1 cellular context compared by ENCODE assay signal in genomic region chr7:25856056-25856780, GRCh38.
A peak's percentile ranks its signal among the peaks of the same experiment; 100 is the strongest.
TF ChIP-seq lines count a peak whose summit lies in the region.

No MANE protein-coding gene starts in this region.

TF ChIP-seq in K562, 482 proteins besides CTCF, POLR2A, EP300 and RAD21 (continued from another document and continues in another):
- TF ChIP-seq DLX4 (CRISPR knock-in tag; IDR thresholded peaks at IDR 0.05) (no peak), ZNF699 (CRISPR knock-in tag; IDR thresholded peaks at IDR 0.05; ENCODE audit: insufficient replicate concordance) (no peak), ARNT (IDR thresholded peaks at IDR 0.05) (peak in 1 of 2 experiments; percentile 14; a peak in 1 of 4 replicates), CEBPB (tag; IDR thresholded peaks at IDR 0.05) (no peak), PBX2 (CRISPR knock-in tag; IDR thresholded peaks at IDR 0.05; ENCODE audit: low read depth) (no peak), PBX2 (tag; conservative IDR thresholded peaks at IDR 0.05; ENCODE audit: low read depth) (no peak), PML (IDR thresholded peaks at IDR 0.05; ENCODE audit: low read length) (peak; percentile 40; the same call in 1 of the 2 replicates), NFATC3 (IDR thresholded peaks at IDR 0.05) (peak; percentile 73; the same call in 1 of the 2 replicates), KDM4B (IDR thresholded peaks at IDR 0.05; ENCODE audit: borderline replicate concordance in 2 of 2, low read depth in 1 of 2) (no peak), ZNF518B (CRISPR knock-in tag; IDR thresholded peaks at IDR 0.05) (no peak), TRIM25 (IDR thresholded peaks at IDR 0.05; ENCODE audit: borderline replicate concordance) (0 out of 2 replicates have a peak, but pooled peaks have one; percentile 9), NFYB (IDR thresholded peaks at IDR 0.05; ENCODE audit: extremely low read depth, insufficient read length) (no peak), LEF1 (IDR thresholded peaks at IDR 0.05) (no peak), ZBTB40 (IDR thresholded peaks at IDR 0.05) (peak; percentile 56), ZBTB40 (CRISPR knock-in tag; IDR thresholded peaks at IDR 0.05) (no peak), HNRNPLL (IDR thresholded peaks at IDR 0.05; ENCODE audit: low read depth, low read length, poor library complexity, severe bottlenecking) (no peak), EHMT2 (IDR thresholded peaks at IDR 0.05) (no peak), RBM39 (optimal IDR thresholded peaks at IDR 0.05; ENCODE audit: low read depth, low read length) (peak; percentile 28), CREB3L1 (IDR thresholded peaks at IDR 0.05; ENCODE audit: borderline replicate concordance, low read depth) (no peak), NR2F6 (CRISPR knock-in tag; IDR thresholded peaks at IDR 0.05) (no peak), ZNF140 (CRISPR knock-in tag; IDR thresholded peaks at IDR 0.05) (no peak), USF1 (CRISPR knock-in tag; IDR thresholded peaks at IDR 0.05) (no peak), UBTF (IDR thresholded peaks at IDR 0.05; ENCODE audit: borderline replicate concordance in 1 of 2, low read depth in 2 of 2, low read length in 2 of 2) (peak in 1 of 2 experiments; percentile 37; a peak in 2 of 4 replicates), ETS1 (conservative IDR thresholded peaks at IDR 0.05; ENCODE audit: control insufficient read depth, low read depth, low read length) (no peak), PRPF4 (IDR thresholded peaks at IDR 0.05; ENCODE audit: insufficient read depth, low read depth, low read length, poor library complexity, severe bottlenecking) (no peak), ESRRB (CRISPR knock-in tag; IDR thresholded peaks at IDR 0.05; ENCODE audit: borderline replicate concordance) (no peak)
